8 cellular contexts compared by ENCODE assay signal in genomic region chr4:128653514-128654420, GRCh38.
A peak's percentile ranks its signal among the peaks of the same experiment; 100 is the strongest.
DNase-seq lines count a peak whose midpoint lies in the region; ATAC-seq and TF ChIP-seq lines count a peak whose summit lies in the region.

No MANE protein-coding gene starts in this region.

- TF ChIP-seq CTCF in cardiac fibroblast (IDR thresholded peaks at IDR 0.05; ENCODE audit: low read depth, low read length) (no peak), MM.1S (IDR thresholded peaks at IDR 0.05; ENCODE audit: low read length) (no peak)

- H3K9me3 ChIP-seq in MM.1S (replicated peaks; ENCODE audit: insufficient read depth, low read length): no peaks in the 10 kb centered on the region

- no peaks in the 10 kb centered on the region for H3K9me2 ChIP-seq in MM.1S (replicated peaks; ENCODE audit: insufficient read depth, low read length)

- H3K4me1 ChIP-seq in MM.1S (ENCODE audit: low read length): peaks cover 16% of the 10 kb centered on the region

- peak; percentile 40 for ATAC-seq in left lobe of liver
- no peak for ATAC-seq in HG03045 (IDR thresholded peaks at IDR 0.05; ENCODE audit: unreplicated experiment)

- peak overlapping the region; percentile 16 for H3K27ac ChIP-seq in substantia nigra (ENCODE audit: low read depth, low read length, poor library complexity, severe bottlenecking)
- H3K27ac ChIP-seq in MM.1S (ENCODE audit: low read length): no peak overlapping the region

- H3K79me2 ChIP-seq in MM.1S (ENCODE audit: low read length): no peaks in the 10 kb centered on the region

- no peaks in the 10 kb centered on the region for H3K36me3 ChIP-seq in MM.1S (replicated peaks; ENCODE audit: insufficient read depth, low read length)

- H3K27me3 ChIP-seq in MM.1S (replicated peaks; ENCODE audit: insufficient read depth, low read length): no peaks in the 10 kb centered on the region

- no peaks in the 10 kb centered on the region for H4K20me1 ChIP-seq in MM.1S (ENCODE audit: insufficient read depth, low read length)

- H3K9ac ChIP-seq in MM.1S (ENCODE audit: low read length): no peak overlapping the region

- H3F3A ChIP-seq in MM.1S (ENCODE audit: insufficient read depth, low read length): peaks cover 9% of the 10 kb centered on the region

- no peak overlapping the region for H3K4me2 ChIP-seq in MM.1S (ENCODE audit: low read depth, low read length)

- DNase-seq in NCI-H1694 treated with DMSO at 0.1 percent for 48 hours (lab: John Stamatoyannopoulos, UW): peak; percentile 48
- peak; percentile 24 to 89 for DNase-seq in cardiac fibroblast (ENCODE audit: low read depth in 2 of 2)
- DNase-seq in left lobe of liver (ENCODE audit: low spot score): no peak
- DNase-seq in substantia nigra (lab: John Stamatoyannopoulos, UW): peak in 40 of 49 donors; percentile 4 to 70 (median 27)
- DNase-seq in germinal center (ENCODE audit: low spot score): no peak
- DNase-seq in MV-4-11 (lab: John Stamatoyannopoulos, UW): no peak
- no peak for DNase-seq in MM.1S

- H3K4me3 ChIP-seq in cardiac fibroblast (replicated peaks in 1 of 2; ENCODE audit: low read depth in 2 of 2, low read length in 2 of 2): no peak overlapping the region
- no peak overlapping the region for H3K4me3 ChIP-seq in MM.1S (ENCODE audit: low read length)

- H2AFZ ChIP-seq in MM.1S (ENCODE audit: low read length): no peak overlapping the region

Comparison
In these comparisons a context has a peak if more than half of its experiments do, and no peak if none do; other contexts are left out.
1. DNase-seq: peak in NCI-H1694 treated with DMSO at 0.1 percent for 48 hours (single experiment), cardiac fibroblast (2 of 2) and substantia nigra (40 of 49); none in left lobe of liver (single experiment), germinal center (single experiment), MV-4-11 (single experiment) and MM.1S (single experiment).